8 cellular contexts compared by ENCODE assay signal in genomic region chr2:216108967-216109921, GRCh38. TPM values are rescaled to one million over a fixed set of nuclear protein-coding genes. Genes with fewer than 3 reads are reported as not detected.
DNase-seq lines count a peak whose midpoint lies in the region; ATAC-seq, FAIRE-seq and TF ChIP-seq lines count a peak whose summit lies in the region.

Gene XRCC5 (plus strand): TSS chr2:216109348. CDS start chr2:216109437, 89 bp downstream.

- no TSS peak for BruUV-seq in endothelial cell of umbilical vein (replicated peaks; lab: Mats Ljungman, UMichigan)

- CTCF ChIA-PET in endothelial cell of umbilical vein (lab: Charles Lee): interaction anchor here (0.6 to 2.4 kb wide), 3 partner anchors 75 to 558 kb away, joined by 3 to 8 read pairs (median 3); no protein-coding TSS in a partner anchor

- H3K79me2 ChIP-seq in endothelial cell of umbilical vein (ENCODE audit: control insufficient read depth, insufficient read depth, low read length): peaks cover 39% of the 10 kb centered on the region

- peak; percentile 56 for ATAC-seq in GM21576 (IDR thresholded peaks at IDR 0.05; ENCODE audit: unreplicated experiment)

- no peaks in the 10 kb centered on the region for H3K9me1 ChIP-seq in endothelial cell of umbilical vein (replicated peaks; ENCODE audit: control insufficient read depth, extremely low read depth, insufficient read depth, low read length)

- H3K9ac ChIP-seq in endothelial cell of umbilical vein (replicated peaks; ENCODE audit: extremely low read depth, insufficient read depth, low read length): peak within 1 kb of the TSS; percentile 100

- POLR2A ChIA-PET in endothelial cell of umbilical vein (lab: Charles Lee): no interaction called here

- peaks cover 4 to 5% of the 10 kb centered on the region in 2 experiments for H3K27me3 ChIP-seq in endothelial cell of umbilical vein (ENCODE audit: control insufficient read depth in 2 of 2, insufficient read depth in 2 of 2, low read length in 2 of 2)

- dilution Hi-C loops in endothelial cell of umbilical vein (cut with MboI; ENCODE audit: extremely low pct_ligation_motif_present, low sequenced_read_pairs): no loop called here

- no peak for TF ChIP-seq RAD21 in Ishikawa (IDR thresholded peaks at IDR 0.05; ENCODE audit: low read depth)

- TF ChIP-seq POLR2A in endothelial cell of umbilical vein (IDR thresholded peaks at IDR 0.05; ENCODE audit: low read depth, low read length): peak; percentile 77

- peak within 1 kb of the TSS; percentile 96 for H3K27ac ChIP-seq in endothelial cell of umbilical vein (ENCODE audit: insufficient read depth, low read depth, low read length)

- no peaks in the 10 kb centered on the region for H4K20me1 ChIP-seq in endothelial cell of umbilical vein (replicated peaks; ENCODE audit: control insufficient read depth, extremely low read depth, insufficient read depth, low read length)

- H3K4me3 ChIP-seq in endothelial cell of umbilical vein (replicated peaks in 1 of 3; ENCODE audit: insufficient read depth in 1 of 3, low read depth in 1 of 3, low read length in 3 of 3): peak within 1 kb of the TSS; percentile 85 to 100 (median 99)

- H3K9me3 ChIP-seq in endothelial cell of umbilical vein (replicated peaks; ENCODE audit: control insufficient read depth, insufficient read depth, low read length): no peaks in the 10 kb centered on the region

- DNase-seq in DMS 273 (lab: John Stamatoyannopoulos, UW; ENCODE audit: unreplicated experiment): peak; percentile 99
- DNase-seq in OCI-M2 (lab: John Stamatoyannopoulos, UW; ENCODE audit: unreplicated experiment): peak; percentile 78
- DNase-seq in activated T-cell treated with anti-CD3 and anti-CD28 coated beads for 24 hours (ENCODE audit: low read depth): peak; percentile 97
- DNase-seq in endothelial cell of umbilical vein (ENCODE audit: low read depth, low spot score): peak; percentile 99
- DNase-seq in midbrain (lab: John Stamatoyannopoulos, UW): peak; percentile 93
- peak; percentile 95 to 97 for DNase-seq in stimulated activated CD8-positive, alpha-beta memory T cell treated with anti-CD3 and anti-CD28 coated beads, Interleukin-15, amount 100 ng/mL, for 48 hours (ENCODE audit: low read depth in 2 of 2)

- peak; percentile 92 for FAIRE-seq in endothelial cell of umbilical vein (lab: Jason Lieb, UNC)

- no peak for TF ChIP-seq CTCF in endothelial cell of umbilical vein (IDR thresholded peaks at IDR 0.05; ENCODE audit: extremely low read depth in 1 of 2, insufficient read depth in 1 of 2, low read depth in 1 of 2, low read length in 2 of 2)

- H3K36me3 ChIP-seq in endothelial cell of umbilical vein (ENCODE audit: control insufficient read depth in 2 of 2, extremely low read depth in 1 of 2, insufficient read depth in 2 of 2, low read length in 2 of 2): peaks cover 10 to 21% of the 10 kb centered on the region in 2 experiments

- intact Hi-C loops in endothelial cell of umbilical vein (cut with micrococcal nuclease): loop anchor here (1.0 kb wide), 1 partner anchor 75 kb away; no protein-coding TSS in a partner anchor

- H2AFZ ChIP-seq in endothelial cell of umbilical vein (ENCODE audit: low read depth, low read length): peak within 1 kb of the TSS; percentile 78

- no peak for TF ChIP-seq EP300 in Ishikawa (IDR thresholded peaks at IDR 0.05; ENCODE audit: borderline replicate concordance)

- H3K4me1 ChIP-seq in endothelial cell of umbilical vein (ENCODE audit: control insufficient read depth, extremely low read depth, insufficient read depth, low read length): peaks cover 19% of the 10 kb centered on the region

- H3K4me2 ChIP-seq in endothelial cell of umbilical vein (ENCODE audit: insufficient read depth, low read length): peak within 1 kb of the TSS; percentile 98

TF ChIP-seq in Ishikawa, 13 proteins besides CTCF, POLR2A, EP300 and RAD21:
- TF ChIP-seq TEAD4 (IDR thresholded peaks at IDR 0.05): peak; percentile 42; the same call in 1 of the 2 replicates
- TF ChIP-seq TCF12 (IDR thresholded peaks at IDR 0.05; ENCODE audit: low read depth): peak; percentile 42
- no peak for TF ChIP-seq ZBTB7A (IDR thresholded peaks at IDR 0.05; ENCODE audit: low read depth)
- TF ChIP-seq MAX (IDR thresholded peaks at IDR 0.05): peak; percentile 98
- TF ChIP-seq TAF1 (IDR thresholded peaks at IDR 0.05; ENCODE audit: low read depth): peak; percentile 79
- TF ChIP-seq CEBPB (IDR thresholded peaks at IDR 0.05): peak; percentile 97
- no peak for TF ChIP-seq FOXM1 (IDR thresholded peaks at IDR 0.05; ENCODE audit: borderline replicate concordance, low read depth)
- TF ChIP-seq YY1 (IDR thresholded peaks at IDR 0.05; ENCODE audit: low read depth): peak; percentile 67
- no peak for TF ChIP-seq USF1 (IDR thresholded peaks at IDR 0.05)

TF ChIP-seq in endothelial cell of umbilical vein, 7 proteins besides CTCF, POLR2A, EP300 and RAD21:
- peak; percentile 93 for TF ChIP-seq POLR2AphosphoS5 (IDR thresholded peaks at IDR 0.05; ENCODE audit: insufficient read depth, low read depth, low read length)
- peak; percentile 81 for TF ChIP-seq MAX (IDR thresholded peaks at IDR 0.05; ENCODE audit: insufficient read depth, insufficient read length)
- no peak for TF ChIP-seq FOS (IDR thresholded peaks at IDR 0.05; ENCODE audit: borderline replicate concordance, insufficient read depth, low read length)

RNA-seq across cellular contexts. Expression of gene XRCC5, which starts in this region (rescaled TPM):
- 313 and 319 TPM in 2 replicates for total RNA-seq in endothelial cell of umbilical vein
- 177 and 267 TPM in 2 replicates for polyA plus RNA-seq in endothelial cell of umbilical vein
- polyA plus RNA-seq in endothelial cell of umbilical vein (2011; cell fraction: cytosol; rRNA removed): 201 and 238 TPM in 2 replicates
- 228 and 252 TPM in 2 replicates for polyA plus RNA-seq in endothelial cell of umbilical vein (2011; cell fraction: nucleus; rRNA removed)
- 235 and 329 TPM in 2 replicates for polyA plus RNA-seq in endothelial cell of umbilical vein (2012)
- polyA minus RNA-seq in endothelial cell of umbilical vein: 729 and 798 TPM in 2 replicates
- 124 TPM for polyA minus RNA-seq in endothelial cell of umbilical vein (2011; cell fraction: cytosol; rRNA and poly(A)+ RNA removed)
- polyA minus RNA-seq in endothelial cell of umbilical vein (2011; cell fraction: nucleus; rRNA and poly(A)+ RNA removed): 257 and 399 TPM in 2 replicates

Comparison
In these comparisons a context has a peak if more than half of its experiments do, and no peak if none do; other contexts are left out.
1. Peak in every context shown above with its lines: DNase-seq, ATAC-seq, H3K4me3 ChIP-seq and H3K27ac ChIP-seq.